ENCODE assay signal across 22 cellular contexts in genomic region chr13:33640832-33641231, GRCh38.
DNase-seq lines count a peak whose midpoint lies in the region; ATAC-seq, FAIRE-seq and TF ChIP-seq lines count a peak whose summit lies in the region.
"Had no signal": no experiment of that assay in that cellular context is flagged by ENCODE, and none has a peak within 500 bp of the region (broad histone marks: within the 10 kb centered on the region; RNA-seq: fewer than 3 reads in every experiment).

No MANE protein-coding gene starts in this region.

- intact Hi-C loops in MCF 10A (cut with micrococcal nuclease), result no loop called here
- intact Hi-C loops in stomach (cut with DNase I; ENCODE audit: low total_unique reads), result no loop called here

- H3K27me3 Mint-ChIP-seq in activated naive CD8-positive, alpha-beta T cell treated with anti-CD3 and anti-CD28 coated beads, Interleukin-2, amount 50 U/mL, for 24 hours, result no peaks in the 10 kb centered on the region
- H3K27me3 Mint-ChIP-seq in activated naive CD8-positive, alpha-beta T cell treated with anti-CD3 and anti-CD28 coated beads for 36 hours, result peaks cover 7% of the 10 kb centered on the region
- no peaks in the 10 kb centered on the region for H3K27me3 Mint-ChIP-seq in MCF 10A (ENCODE audit: insufficient read depth, unreplicated experiment)
- H3K27me3 Mint-ChIP-seq: CD4-positive, CD25-positive, alpha-beta regulatory T cell; central memory CD8-positive, alpha-beta T cell had no signal

- no peaks in the 10 kb centered on the region for H3K9me1 ChIP-seq in keratinocyte (ENCODE audit: control insufficient read depth, extremely low read depth, insufficient read depth, low read length)

- no TSS peak for BruUV-seq in MCF 10A (replicated peaks; lab: Mats Ljungman, UMichigan)

- TF ChIP-seq CTCF in MCF 10A (IDR thresholded peaks at IDR 0.05; ENCODE audit: unreplicated experiment) (no peak), keratinocyte (optimal IDR thresholded peaks at IDR 0.05 in 1 of 3, IDR thresholded peaks at IDR 0.05 in 1 of 3, conservative IDR thresholded peaks at IDR 0.05 in 1 of 3; ENCODE audit: extremely low read depth in 1 of 3, insufficient read depth in 2 of 3, low read length in 3 of 3) (no peak), stomach (IDR thresholded peaks at IDR 0.05) (no peak)

- peak overlapping the region; percentile 44 for H3K27ac Mint-ChIP-seq in activated naive CD8-positive, alpha-beta T cell treated with anti-CD3 and anti-CD28 coated beads, Interleukin-2, amount 50 U/mL, for 24 hours
- no peak overlapping the region for H3K27ac Mint-ChIP-seq in activated naive CD8-positive, alpha-beta T cell treated with anti-CD3 and anti-CD28 coated beads for 36 hours
- peak overlapping the region; percentile 22 for H3K27ac Mint-ChIP-seq in MCF 10A (ENCODE audit: low read depth, unreplicated experiment)
- H3K27ac Mint-ChIP-seq: mesothelial cell of epicardium; T-helper 1 cell treated with Interleukin-12 subunit alpha and Interleukin-12 subunit beta and Interleukin-4 antibody, amounts not matched to agents 30 μg/mL and 1 μg/mL, for 36 hours had no signal

- no peaks in the 10 kb centered on the region for H3K9me3 Mint-ChIP-seq in activated naive CD8-positive, alpha-beta T cell treated with anti-CD3 and anti-CD28 coated beads, Interleukin-2, amount 50 U/mL, for 24 hours
- no peaks in the 10 kb centered on the region for H3K9me3 Mint-ChIP-seq in activated naive CD8-positive, alpha-beta T cell treated with anti-CD3 and anti-CD28 coated beads for 36 hours
- H3K9me3 Mint-ChIP-seq in MCF 10A (ENCODE audit: unreplicated experiment), result no peaks in the 10 kb centered on the region
- H3K9me3 Mint-ChIP-seq: central memory CD8-positive, alpha-beta T cell; H9; mesothelial cell of epicardium; T-helper 1 cell treated with Interleukin-12 subunit alpha and Interleukin-12 subunit beta and Interleukin-4 antibody, amounts not matched to agents 30 μg/mL and 1 μg/mL, for 36 hours had no signal

- no peak overlapping the region for H3K9ac ChIP-seq in keratinocyte (ENCODE audit: control insufficient read depth, extremely low read depth, insufficient read depth, low read length)

- dilution Hi-C loops in keratinocyte (cut with MboI; ENCODE audit: extremely low pct_ligation_motif_present, low sequenced_read_pairs), result no loop called here

- no peak overlapping the region for H3K4me3 Mint-ChIP-seq in activated naive CD8-positive, alpha-beta T cell treated with anti-CD3 and anti-CD28 coated beads, Interleukin-2, amount 50 U/mL, for 24 hours
- H3K4me3 Mint-ChIP-seq in activated naive CD8-positive, alpha-beta T cell treated with anti-CD3 and anti-CD28 coated beads for 36 hours, result no peak overlapping the region
- no peak overlapping the region for H3K4me3 Mint-ChIP-seq in MCF 10A (ENCODE audit: unreplicated experiment)
- H3K4me3 Mint-ChIP-seq: CD4-positive, CD25-positive, alpha-beta regulatory T cell; central memory CD8-positive, alpha-beta T cell; H9; mesothelial cell of epicardium; T-helper 1 cell treated with Interleukin-12 subunit alpha and Interleukin-12 subunit beta and Interleukin-4 antibody, amounts not matched to agents 30 μg/mL and 1 μg/mL, for 36 hours had no signal

- TF ChIP-seq POLR2A in stomach (IDR thresholded peaks at IDR 0.05), result no peak

- H3K36me3 Mint-ChIP-seq in activated naive CD8-positive, alpha-beta T cell treated with anti-CD3 and anti-CD28 coated beads, Interleukin-2, amount 50 U/mL, for 24 hours (ENCODE audit: low read depth), result no peaks in the 10 kb centered on the region
- peaks cover 1% of the 10 kb centered on the region for H3K36me3 Mint-ChIP-seq in activated naive CD8-positive, alpha-beta T cell treated with anti-CD3 and anti-CD28 coated beads for 36 hours
- no peaks in the 10 kb centered on the region for H3K36me3 Mint-ChIP-seq in MCF 10A (ENCODE audit: insufficient read depth, unreplicated experiment)
- H3K36me3 Mint-ChIP-seq: CD4-positive, CD25-positive, alpha-beta regulatory T cell; mesothelial cell of epicardium had no signal

- H3K4me3 ChIP-seq in keratinocyte (ENCODE audit: control insufficient read depth in 2 of 3, extremely low read depth in 1 of 3, insufficient read depth in 2 of 3, low read depth in 1 of 3, low read length in 3 of 3) (no peak overlapping the region), stomach (no peak overlapping the region)
- H3K4me3 ChIP-seq: smooth muscle cell had no signal

- CTCF ChIA-PET in MCF 10A (lab: Yijun Ruan, JAX), result interaction anchor here (0.6 to 0.8 kb wide), 3 partner anchors 10 to 443 kb away, joined by 3 to 4 read pairs (median 4); no protein-coding TSS in a partner anchor

- DNase-seq in activated naive CD8-positive, alpha-beta T cell treated with anti-CD3 and anti-CD28 coated beads, Interleukin-2, amount 50 U/mL, for 24 hours, result no peak
- DNase-seq in activated naive CD8-positive, alpha-beta T cell treated with anti-CD3 and anti-CD28 coated beads for 36 hours, result no peak
- DNase-seq in MCF 10A (ENCODE audit: unreplicated experiment), result no peak
- no peak for DNase-seq in keratinocyte (ENCODE audit: low read depth, low spot score)
- no peak for DNase-seq in stomach
- no peak for DNase-seq in NCI-H1694 (lab: John Stamatoyannopoulos, UW)
- DNase-seq in NCI-H1092 (lab: John Stamatoyannopoulos, UW), result no peak
- DNase-seq in T1000 (lab: John Stamatoyannopoulos, UW), result no peak
- DNase-seq: ACHN; amniotic stem cell; CD4-positive, CD25-positive, alpha-beta regulatory T cell; effector CD4-positive, alpha-beta T cell; H9; NCI-H1436 treated with DMSO at 0.1 percent for 48 hours; NCI-H2171 treated with DMSO at 0.1 percent for 48 hours; PC-3; SIG-M5; stimulated activated CD4-positive, alpha-beta T cell treated with anti-CD3 and anti-CD28 coated beads, Interleukin-4, amount 100 ng/mL, for 24 hours had no signal

- no peak for ATAC-seq in activated naive CD8-positive, alpha-beta T cell treated with anti-CD3 and anti-CD28 coated beads, Interleukin-2, amount 50 U/mL, for 24 hours
- ATAC-seq: PC-3 had no signal

- peak; percentile 26 for FAIRE-seq in keratinocyte (lab: Jason Lieb, UNC)

- H3K4me2 ChIP-seq in keratinocyte (ENCODE audit: control insufficient read depth, extremely low read depth, insufficient read depth, low read depth, low read length), result no peak overlapping the region
- H3K4me2 ChIP-seq: smooth muscle cell had no signal

- H3K79me2 ChIP-seq in keratinocyte (ENCODE audit: control insufficient read depth, insufficient read depth, low read length), result no peaks in the 10 kb centered on the region

- H3K4me1 ChIP-seq in keratinocyte (ENCODE audit: control insufficient read depth, extremely low read depth, insufficient read depth, low read length) (peaks cover 69% of the 10 kb centered on the region), stomach (peaks cover 16 to 33% (median 24%) of the 10 kb centered on the region in 4 donors)

- POLR2A ChIA-PET in MCF 10A (lab: Yijun Ruan, JAX), result interaction anchor here (1.4 to 3.1 kb wide), 3 partner anchors 8 to 98 kb away, joined by 6 to 33 read pairs (median 6); no protein-coding TSS in a partner anchor

- H2AFZ ChIP-seq in keratinocyte (ENCODE audit: control insufficient read depth, low read length), result no peak overlapping the region

- H3K27me3 ChIP-seq in keratinocyte (ENCODE audit: control insufficient read depth, extremely low read depth, insufficient read depth, low read length), result no peaks in the 10 kb centered on the region
- no peaks in the 10 kb centered on the region for H3K27me3 ChIP-seq in stomach

- TF ChIP-seq EP300 in stomach (IDR thresholded peaks at IDR 0.05), result no peak

- H3K36me3 ChIP-seq in keratinocyte (ENCODE audit: control insufficient read depth in 2 of 2, extremely low read depth in 1 of 2, insufficient read depth in 2 of 2, low read length in 2 of 2), result no peaks in the 10 kb centered on the region
- H3K36me3 ChIP-seq in stomach, result no peaks in the 10 kb centered on the region

- H3K4me1 Mint-ChIP-seq in activated naive CD8-positive, alpha-beta T cell treated with anti-CD3 and anti-CD28 coated beads, Interleukin-2, amount 50 U/mL, for 24 hours, result peaks cover 58% of the 10 kb centered on the region
- H3K4me1 Mint-ChIP-seq in activated naive CD8-positive, alpha-beta T cell treated with anti-CD3 and anti-CD28 coated beads for 36 hours, result peaks cover 35% of the 10 kb centered on the region
- peaks cover 63% of the 10 kb centered on the region for H3K4me1 Mint-ChIP-seq in MCF 10A (ENCODE audit: insufficient read depth, unreplicated experiment)
- H3K4me1 Mint-ChIP-seq: central memory CD8-positive, alpha-beta T cell had no signal

- no peak overlapping the region for H3K27ac ChIP-seq in keratinocyte (ENCODE audit: control insufficient read depth, insufficient read depth, low read length)
- peak overlapping the region in 4 of 5 donors; percentile 31 to 83 (median 78) for H3K27ac ChIP-seq in stomach

- no peaks in the 10 kb centered on the region for H3K9me3 ChIP-seq in keratinocyte (ENCODE audit: control insufficient read depth, low read depth, low read length)
- H3K9me3 ChIP-seq in stomach, result no peaks in the 10 kb centered on the region

- no peaks in the 10 kb centered on the region for H4K20me1 ChIP-seq in keratinocyte (ENCODE audit: control insufficient read depth, extremely low read depth, insufficient read depth, low read length)
